In genomic region chr4:26583865-26584652, GRCh38 we compare ENCODE assay signal across 8 cellular contexts. TPM values are rescaled to one million over a fixed set of nuclear protein-coding genes. Genes with fewer than 3 reads are reported as not detected.
DNase-seq lines count a peak whose midpoint lies in the region; ATAC-seq and TF ChIP-seq lines count a peak whose summit lies in the region.

Gene TBC1D19 (plus strand): TSS chr4:26584084. CDS start chr4:26584194, 110 bp downstream.

- peaks cover 0 to 3% (median 1%) of the 10 kb centered on the region in 3 donors for H3K27me3 Mint-ChIP-seq in CD14-positive monocyte (ENCODE audit: low read depth in 3 of 3)

- peaks cover 19% of the 10 kb centered on the region for H3K4me1 Mint-ChIP-seq in CD14-positive monocyte

- H3K9me3 ChIP-seq in right lobe of liver = no peaks in the 10 kb centered on the region

- intact Hi-C loops in CD14-positive monocyte (cut with micrococcal nuclease) (no loop called here), right lobe of liver (cut with DNase I) (no loop called here)

- H3K27ac Mint-ChIP-seq in CD14-positive monocyte = peak within 1 kb of the TSS; percentile 51 to 89 (median 68)

- TF ChIP-seq POLR2A in right lobe of liver (IDR thresholded peaks at IDR 0.05) = peak; percentile 39

- peak; percentile 76 for DNase-seq in CD14-positive monocyte (ENCODE audit: low spot score)
- peak; percentile 91 for DNase-seq in NCI-H748 (lab: John Stamatoyannopoulos, UW; ENCODE audit: unreplicated experiment)
- DNase-seq in activated CD4-positive, alpha-beta T cell treated with anti-CD3 and anti-CD28 coated beads, Interleukin-2, amount 50 U/mL, for 4 hours = peak; percentile 84
- peak; percentile 75 to 86 for DNase-seq in dermis microvascular lymphatic vessel endothelial cell (ENCODE audit: low read depth in 2 of 2)
- peak; percentile 89 to 90 (median 89) for DNase-seq in right lobe of liver
- peak; percentile 82 to 83 for DNase-seq in stimulated activated CD4-positive, alpha-beta T cell treated with anti-CD3 and anti-CD28 coated beads, Interleukin-4, amount 100 ng/mL, for 4 hours

- H3K27ac ChIP-seq in right lobe of liver = peak within 1 kb of the TSS in 2 of 3 donors; percentile 19 to 43

- TF ChIP-seq CTCF in CD14-positive monocyte (IDR thresholded peaks at IDR 0.05) = no peak
- TF ChIP-seq CTCF in right lobe of liver (IDR thresholded peaks at IDR 0.05) = no peak

- peak; percentile 100 for ATAC-seq in GM19395 (IDR thresholded peaks at IDR 0.05; ENCODE audit: unreplicated experiment)
- peak; percentile 99 for ATAC-seq in HG03558 (IDR thresholded peaks at IDR 0.05; ENCODE audit: extremely low read depth, unreplicated experiment)
- peak; percentile 100 for ATAC-seq in right lobe of liver

- no peaks in the 10 kb centered on the region for H3K36me3 ChIP-seq in right lobe of liver

- peak within 1 kb of the TSS; percentile 96 to 99 for H3K4me3 Mint-ChIP-seq in CD14-positive monocyte

- peaks cover 0 to 3% (median 0%) of the 10 kb centered on the region in 7 donors for H3K9me3 Mint-ChIP-seq in CD14-positive monocyte

- peak within 1 kb of the TSS; percentile 71 to 94 (median 77) for H3K4me3 ChIP-seq in right lobe of liver

- no peaks in the 10 kb centered on the region for H3K36me3 Mint-ChIP-seq in CD14-positive monocyte

- H3K4me1 ChIP-seq in right lobe of liver = peaks cover 0 to 9% (median 0%) of the 10 kb centered on the region in 4 donors

- WGBS in right lobe of liver (ENCODE audit: insufficient coverage, low coverage, low lambda C conversion rate, missing lambda C conversion rate) = under 1% methylated on average over 20 of the region's 39 CpGs

- no peaks in the 10 kb centered on the region for H3K27me3 ChIP-seq in right lobe of liver

RNA-seq across cellular contexts. Expression of gene TBC1D19, which starts in this region (rescaled TPM):
- polyA plus RNA-seq in CD14-positive monocyte = under 1 TPM; 0.19 to 0.84 TPM
- 7.1 and 7.5 TPM in 2 replicates for total RNA-seq in dermis microvascular lymphatic vessel endothelial cell
- 1 to 10 TPM; 1.8 to 5.3 (median 2.4) TPM for total RNA-seq in right lobe of liver

Comparison
In these comparisons a context has a peak if more than half of its experiments do, and no peak if none do; other contexts are left out.
1. Peak in every context shown above with its lines: DNase-seq, ATAC-seq, H3K4me3 ChIP-seq and H3K27ac ChIP-seq.
2. Peak in DNase-seq in CD14-positive monocyte; RNA of the gene not detected or under 1 TPM.